ENCODE assay signal across 1 cellular context in the genomic region with DNA sequence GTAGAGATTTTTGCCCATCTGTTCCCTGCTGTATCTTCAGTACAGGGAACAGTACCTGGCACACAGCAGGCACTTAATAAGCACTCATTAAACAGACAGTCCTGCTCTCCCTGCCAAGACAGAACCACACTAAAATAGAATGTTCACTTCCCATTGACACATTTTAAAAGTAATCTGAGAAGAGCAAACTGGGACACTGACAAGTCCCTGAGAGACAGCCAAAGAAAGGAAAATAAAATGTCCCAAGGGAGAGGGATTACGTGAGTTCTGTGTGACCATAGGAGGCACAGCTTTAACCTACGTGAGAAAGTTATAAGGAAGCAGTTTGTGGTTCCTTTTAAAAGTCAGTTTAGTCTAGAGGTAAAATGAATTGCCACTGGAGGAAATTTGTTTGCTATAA.
TF ChIP-seq lines count a peak whose summit lies in the region.

No MANE protein-coding gene starts in this region.

TF ChIP-seq in IMR-90, 13 proteins besides CTCF, POLR2A, EP300 and RAD21 (continued from another document):
- no peak for TF ChIP-seq SMC3 (IDR thresholded peaks at IDR 0.05; ENCODE audit: low read depth, low read length)
